In the genomic region with DNA sequence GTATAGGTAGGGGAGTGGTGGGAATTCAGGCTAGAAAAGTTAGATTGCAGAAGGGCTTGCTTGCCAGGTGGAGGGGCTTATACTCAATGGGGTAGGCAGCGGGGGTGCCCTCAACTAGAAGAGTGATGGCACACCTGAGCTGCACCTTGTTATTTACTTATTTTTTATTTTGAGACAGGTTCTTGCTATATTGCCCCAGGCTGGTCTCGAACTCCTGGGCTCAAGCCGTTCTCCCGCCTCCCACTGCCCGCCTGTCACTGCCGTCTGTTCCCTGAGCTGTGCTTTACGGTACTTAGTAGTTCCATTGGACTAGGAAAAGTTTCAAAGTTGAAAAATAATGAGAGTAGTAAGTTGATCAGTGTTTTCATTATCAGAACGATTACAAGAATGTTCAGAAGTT, we compare ENCODE assay signal across 8 cellular contexts. TPM values are rescaled to one million over a fixed set of nuclear protein-coding genes. Genes with fewer than 3 reads are reported as not detected.
DNase-seq lines count a peak whose midpoint lies in the region; ATAC-seq and TF ChIP-seq lines count a peak whose summit lies in the region.

No MANE protein-coding gene starts in this region.

- H3K4me3 ChIP-seq in right lobe of liver (peak overlapping the region; percentile 71 to 83 (median 71)), tibial nerve (peak overlapping the region; percentile 48 to 86 (median 62))

- DNase-seq in activated naive CD4-positive, alpha-beta T cell treated with anti-CD3 and anti-CD28 coated beads, Interleukin-2, amount 10 ng/mL, durations not matched to agents 7 days and 5 days = no peak
- no peak for DNase-seq in activated naive CD4-positive, alpha-beta T cell treated with anti-CD3 and anti-CD28 coated beads, Interleukin-2, amount 50 U/mL, for 16 hours
- DNase-seq in activated naive CD8-positive, alpha-beta T cell treated with anti-CD3 and anti-CD28 coated beads, Interleukin-2, amount 10 ng/mL, durations not matched to agents 7 days and 5 days = no peak
- DNase-seq in right lobe of liver = no peak
- DNase-seq in tibial nerve (ENCODE audit: low spot score in 2 of 2) = no peak
- DNase-seq in DMS 273 treated with DMSO at 0.1 percent for 48 hours (lab: John Stamatoyannopoulos, UW) = no peak

- H3K9me3 Mint-ChIP-seq in activated naive CD4-positive, alpha-beta T cell treated with anti-CD3 and anti-CD28 coated beads, Interleukin-2, amount 10 ng/mL, durations not matched to agents 7 days and 5 days = no peaks in the 10 kb centered on the region
- H3K9me3 Mint-ChIP-seq in activated naive CD8-positive, alpha-beta T cell treated with anti-CD3 and anti-CD28 coated beads, Interleukin-2, amount 10 ng/mL, durations not matched to agents 7 days and 5 days = no peaks in the 10 kb centered on the region

- no peaks in the 10 kb centered on the region for H3K27me3 Mint-ChIP-seq in activated naive CD4-positive, alpha-beta T cell treated with anti-CD3 and anti-CD28 coated beads, Interleukin-2, amount 10 ng/mL, durations not matched to agents 7 days and 5 days
- no peaks in the 10 kb centered on the region for H3K27me3 Mint-ChIP-seq in activated naive CD8-positive, alpha-beta T cell treated with anti-CD3 and anti-CD28 coated beads, Interleukin-2, amount 10 ng/mL, durations not matched to agents 7 days and 5 days

- TF ChIP-seq POLR2A in right lobe of liver (IDR thresholded peaks at IDR 0.05) = no peak
- no peak for TF ChIP-seq POLR2A in tibial nerve (IDR thresholded peaks at IDR 0.05)

- CTCF ChIA-PET in activated naive CD4-positive, alpha-beta T cell treated with anti-CD3 and anti-CD28 coated beads, Interleukin-2, amount 10 ng/mL, durations not matched to agents 7 days and 5 days (lab: Charles Lee) = no interaction called here

- H3K9me3 ChIP-seq in right lobe of liver (no peaks in the 10 kb centered on the region), tibial nerve (no peaks in the 10 kb centered on the region)

- no peak for ATAC-seq in activated naive CD8-positive, alpha-beta T cell treated with anti-CD3 and anti-CD28 coated beads, Interleukin-2, amount 10 ng/mL, durations not matched to agents 7 days and 5 days (ENCODE audit: low read depth)
- ATAC-seq in right lobe of liver = no peak
- no peak for ATAC-seq in HG03439 (IDR thresholded peaks at IDR 0.05; ENCODE audit: unreplicated experiment)
- no peak for ATAC-seq in HG02678 (IDR thresholded peaks at IDR 0.05; ENCODE audit: unreplicated experiment)

- H3K27ac ChIP-seq in right lobe of liver (peak overlapping the region in 2 of 3 donors; percentile 97 to 98), tibial nerve (peak overlapping the region; percentile 1 to 100 (median 96))

- POLR2A ChIA-PET in activated naive CD8-positive, alpha-beta T cell treated with anti-CD3 and anti-CD28 coated beads, Interleukin-2, amount 10 ng/mL, durations not matched to agents 7 days and 5 days (lab: Charles Lee) = no interaction called here

- H3K4me1 Mint-ChIP-seq in activated naive CD4-positive, alpha-beta T cell treated with anti-CD3 and anti-CD28 coated beads, Interleukin-2, amount 10 ng/mL, durations not matched to agents 7 days and 5 days = peaks cover 55% of the 10 kb centered on the region
- H3K4me1 Mint-ChIP-seq in activated naive CD8-positive, alpha-beta T cell treated with anti-CD3 and anti-CD28 coated beads, Interleukin-2, amount 10 ng/mL, durations not matched to agents 7 days and 5 days = peaks cover 45% of the 10 kb centered on the region

- no peak for TF ChIP-seq CTCF in right lobe of liver (IDR thresholded peaks at IDR 0.05)
- no peak for TF ChIP-seq CTCF in tibial nerve (IDR thresholded peaks at IDR 0.05)

- peak overlapping the region; percentile 93 for H3K27ac Mint-ChIP-seq in activated naive CD4-positive, alpha-beta T cell treated with anti-CD3 and anti-CD28 coated beads, Interleukin-2, amount 10 ng/mL, durations not matched to agents 7 days and 5 days
- H3K27ac Mint-ChIP-seq in activated naive CD8-positive, alpha-beta T cell treated with anti-CD3 and anti-CD28 coated beads, Interleukin-2, amount 10 ng/mL, durations not matched to agents 7 days and 5 days = peak overlapping the region; percentile 90

- intact Hi-C loops in right lobe of liver (cut with DNase I) = no loop called here

- H3K27me3 ChIP-seq in right lobe of liver (no peaks in the 10 kb centered on the region), tibial nerve (no peaks in the 10 kb centered on the region)

- H3K36me3 Mint-ChIP-seq in activated naive CD4-positive, alpha-beta T cell treated with anti-CD3 and anti-CD28 coated beads, Interleukin-2, amount 10 ng/mL, durations not matched to agents 7 days and 5 days = peaks cover 31% of the 10 kb centered on the region
- H3K36me3 Mint-ChIP-seq in activated naive CD8-positive, alpha-beta T cell treated with anti-CD3 and anti-CD28 coated beads, Interleukin-2, amount 10 ng/mL, durations not matched to agents 7 days and 5 days = peaks cover 17% of the 10 kb centered on the region

- no peak for TF ChIP-seq EP300 in tibial nerve (IDR thresholded peaks at IDR 0.05)

- 47% methylated on average over 7 of the region's 8 CpGs for WGBS in right lobe of liver (ENCODE audit: insufficient coverage, low coverage, low lambda C conversion rate, missing lambda C conversion rate)
- 31 to 55% methylated on average over 8 of the region's 8 CpGs for WGBS in tibial nerve, 2 donors

- peak overlapping the region; percentile 90 for H3K4me3 Mint-ChIP-seq in activated naive CD4-positive, alpha-beta T cell treated with anti-CD3 and anti-CD28 coated beads, Interleukin-2, amount 10 ng/mL, durations not matched to agents 7 days and 5 days
- H3K4me3 Mint-ChIP-seq in activated naive CD8-positive, alpha-beta T cell treated with anti-CD3 and anti-CD28 coated beads, Interleukin-2, amount 10 ng/mL, durations not matched to agents 7 days and 5 days = peak overlapping the region; percentile 94

- H3K4me1 ChIP-seq in right lobe of liver (peaks cover 0 to 46% (median 15%) of the 10 kb centered on the region in 4 donors), tibial nerve (peaks cover 0 to 63% (median 28%) of the 10 kb centered on the region in 4 donors)

- H3K36me3 ChIP-seq in right lobe of liver = no peaks in the 10 kb centered on the region
- H3K36me3 ChIP-seq in tibial nerve = no peaks in the 10 kb centered on the region

RNA-seq across cellular contexts. Expression of a gene that starts 2.0 kb away (rescaled TPM):
- 10 to 100 TPM; 46.8 to 51.8 TPM for total RNA-seq in activated naive CD8-positive, alpha-beta T cell treated with anti-CD3 and anti-CD28 coated beads, Interleukin-2, amount 10 ng/mL, durations not matched to agents 7 days and 5 days
- total RNA-seq in right lobe of liver (10 to 100 TPM; 16.4 to 31.7 (median 23.5) TPM), tibial nerve (100 to 1,000 TPM in 1 of 4 donors, 10 to 100 TPM in 3; 30.4 to 136 (median 33.3) TPM)
